In the genomic region with DNA sequence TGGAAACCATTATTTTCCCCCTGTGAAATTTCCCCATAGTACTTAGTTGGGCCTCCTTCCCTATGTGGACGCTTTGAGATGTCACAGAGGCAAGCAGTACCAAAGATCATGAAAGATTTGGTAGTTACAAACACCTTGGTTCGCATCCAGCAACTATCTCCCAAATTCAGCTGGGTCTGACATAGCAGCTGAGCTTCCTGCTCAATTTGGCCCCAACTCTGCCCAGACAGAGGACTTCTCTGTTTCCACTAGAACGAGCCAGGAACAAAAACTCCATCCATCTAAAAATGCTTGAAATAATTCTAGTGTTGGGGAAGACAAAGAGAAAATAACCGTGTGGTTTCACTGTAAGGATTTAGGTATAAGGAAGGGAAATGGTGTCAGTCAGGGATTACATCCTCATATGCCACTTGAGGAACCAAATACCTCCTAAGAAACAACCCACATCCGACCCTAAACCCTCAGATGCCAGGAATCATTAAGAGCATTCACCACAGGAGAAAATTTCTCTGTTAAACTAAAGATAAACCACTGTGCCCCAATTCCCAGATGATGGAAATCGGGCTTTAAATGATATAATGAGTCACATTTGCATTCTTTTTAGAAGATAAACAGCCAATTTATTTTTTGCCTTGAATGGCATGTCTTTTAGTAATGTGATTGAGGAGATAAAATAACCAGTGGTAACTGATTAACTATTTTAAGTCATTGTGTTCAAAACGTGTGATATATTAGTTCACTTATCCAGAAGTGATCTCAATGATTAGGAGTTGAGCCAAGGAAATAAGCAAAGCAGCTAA, we compare ENCODE assay signal across 19 cellular contexts.
DNase-seq lines count a peak whose midpoint lies in the region; ATAC-seq and TF ChIP-seq lines count a peak whose summit lies in the region.
"Had no signal": no experiment of that assay in that cellular context is flagged by ENCODE, and none has a peak within 500 bp of the region (broad histone marks: within the 10 kb centered on the region; RNA-seq: fewer than 3 reads in every experiment).

No MANE protein-coding gene starts in this region.

- TF ChIP-seq CTCF in vagina (IDR thresholded peaks at IDR 0.05) = no peak

- intact Hi-C loops in vagina (cut with DNase I) = no loop called here

- no peak for ATAC-seq in GM18858 (IDR thresholded peaks at IDR 0.05; ENCODE audit: unreplicated experiment)
- no peak for ATAC-seq in HG03108 (IDR thresholded peaks at IDR 0.05; ENCODE audit: unreplicated experiment)
- ATAC-seq: activated T-cell treated with anti-CD3 and anti-CD28 coated beads, Interleukin-2, amount 50 U/mL, for 4 hours had no signal

- no peaks in the 10 kb centered on the region for H3K36me3 ChIP-seq in skeletal muscle tissue (ENCODE audit: control insufficient read depth in 3 of 3, insufficient read depth in 3 of 3, low read length in 3 of 3)
- H3K36me3 ChIP-seq in vagina = no peaks in the 10 kb centered on the region
- H3K36me3 ChIP-seq: BLaER1 treated with 17β-estradiol and CSF1 and Interleukin-3, amounts not matched to agents 10 nM and 100 nM; SJSA1; uterus had no signal

- peak; percentile 29 for DNase-seq in GM03348 (ENCODE audit: low spot score)
- DNase-seq in amniotic epithelial cell (ENCODE audit: low read depth) = peak; percentile 77
- DNase-seq in kidney glomerular epithelial cell (lab: John Stamatoyannopoulos, UW) = peak; percentile 56
- DNase-seq in vagina (ENCODE audit: extremely low spot score in 2 of 2) = no peak
- no peak for DNase-seq in activated naive CD4-positive, alpha-beta T cell treated with anti-CD3 and anti-CD28 coated beads, Interleukin-2, amount 50 U/mL, for 16 hours
- DNase-seq: activated CD4-positive, alpha-beta T cell treated with anti-CD3 and anti-CD28 coated beads, Interleukin-2, amount 50 U/mL, for 1 hour; activated T-cell treated with anti-CD3 and anti-CD28 coated beads, Interleukin-2, amount 50 U/mL, for 4 hours; hypothalamus; KBM-7; NCI-H1417 treated with DMSO at 0.1 percent for 48 hours; NCI-H446; nephron progenitor cell; stimulated activated naive CD4-positive, alpha-beta T cell; uterus had no signal

- H3K4me3 ChIP-seq in skeletal muscle tissue (ENCODE audit: low read length in 3 of 3) (no peak overlapping the region), vagina (no peak overlapping the region)
- H3K4me3 ChIP-seq: BLaER1 treated with 17β-estradiol and CSF1 and Interleukin-3, amounts not matched to agents 10 nM and 100 nM; SJSA1; uterus had no signal

- H3K27me3 ChIP-seq in skeletal muscle tissue (ENCODE audit: control insufficient read depth in 3 of 3, insufficient read depth in 3 of 3, low read length in 3 of 3) = no peaks in the 10 kb centered on the region
- H3K27me3 ChIP-seq in vagina = no peaks in the 10 kb centered on the region
- H3K27me3 ChIP-seq: BLaER1 treated with 17β-estradiol and CSF1 and Interleukin-3, amounts not matched to agents 10 nM and 100 nM; SJSA1; uterus had no signal

- no peaks in the 10 kb centered on the region for H3K9me3 ChIP-seq in skeletal muscle tissue (ENCODE audit: control insufficient read depth in 3 of 3, low read length in 3 of 3)
- H3K9me3 ChIP-seq in vagina = no peaks in the 10 kb centered on the region
- H3K9me3 ChIP-seq: BLaER1 treated with 17β-estradiol and CSF1 and Interleukin-3, amounts not matched to agents 10 nM and 100 nM; SJSA1; uterus had no signal

- H3K9ac ChIP-seq in skeletal muscle tissue (ENCODE audit: low read depth in 1 of 3, low read length in 3 of 3) = no peak overlapping the region
- H3K9ac ChIP-seq: BLaER1 treated with 17β-estradiol and CSF1 and Interleukin-3, amounts not matched to agents 10 nM and 100 nM had no signal

- no peak for TF ChIP-seq POLR2A in vagina (IDR thresholded peaks at IDR 0.05)

- H3K27ac ChIP-seq in skeletal muscle tissue (ENCODE audit: low read depth, low read length) (peak overlapping the region; percentile 13), vagina (no peak overlapping the region)
- H3K27ac ChIP-seq: BLaER1 treated with 17β-estradiol and CSF1 and Interleukin-3, amounts not matched to agents 10 nM and 100 nM; SJSA1; uterus had no signal

- H3K4me1 ChIP-seq in skeletal muscle tissue (ENCODE audit: control insufficient read depth in 3 of 3, insufficient read depth in 3 of 3, low read length in 3 of 3) (peaks cover 12 to 35% (median 16%) of the 10 kb centered on the region in 3 donors), vagina (no peaks in the 10 kb centered on the region)
- H3K4me1 ChIP-seq: BLaER1 treated with 17β-estradiol and CSF1 and Interleukin-3, amounts not matched to agents 10 nM and 100 nM had no signal

Comparison
In these comparisons a context has a peak if more than half of its experiments do, and no peak if none do; other contexts are left out.
1. DNase-seq: peak in GM03348 (single experiment), amniotic epithelial cell (single experiment) and kidney glomerular epithelial cell (single experiment); none in vagina (0 of 2) and activated naive CD4-positive, alpha-beta T cell treated with anti-CD3 and anti-CD28 coated beads, Interleukin-2, amount 50 U/mL, for 16 hours (single experiment).